In genomic region chr7:2904202-2904601, GRCh38 we compare ENCODE assay signal across 20 cellular contexts.
A peak's percentile ranks its signal among the peaks of the same experiment; 100 is the strongest.
DNase-seq lines count a peak whose midpoint lies in the region; ATAC-seq and TF ChIP-seq lines count a peak whose summit lies in the region.
"Had no signal": no experiment of that assay in that cellular context is flagged by ENCODE, and none has a peak within 500 bp of the region (broad histone marks: within the 10 kb centered on the region; RNA-seq: fewer than 3 reads in every experiment).

No MANE protein-coding gene starts in this region.

- H3K9me2 ChIP-seq in PC-9 (ENCODE audit: insufficient read depth), result no peaks in the 10 kb centered on the region

- no peak overlapping the region for H2AFZ ChIP-seq in PC-9

- H3K27ac Mint-ChIP-seq in CD8-positive, alpha-beta T cell, result peak overlapping the region; percentile 30
- H3K27ac Mint-ChIP-seq in activated CD4-positive, alpha-beta memory T cell treated with anti-CD3 and anti-CD28 coated beads for 36 hours, result peak overlapping the region; percentile 58
- peak overlapping the region; percentile 91 for H3K27ac Mint-ChIP-seq in nephron progenitor cell
- H3K27ac Mint-ChIP-seq in activated T-helper 2 cell treated with anti-CD3 and anti-CD28 coated beads, Interferon-gamma antibody, Interleukin-2, Interleukin-4, amounts not matched to agents 10 μg/mL and 5 μg/mL and 100 μg/mL, durations not matched to agents 14 hours and 24 hours and 36 hours, result no peak overlapping the region

- intact Hi-C loops in CD8-positive, alpha-beta T cell (cut with DNase I, micrococcal nuclease), result no loop called here
- intact Hi-C loops in activated CD4-positive, alpha-beta memory T cell treated with anti-CD3 and anti-CD28 coated beads for 36 hours (cut with micrococcal nuclease), result no loop called here
- intact Hi-C loops in PC-9 (cut with micrococcal nuclease; ENCODE audit: unreplicated experiment), result no loop called here
- intact Hi-C loops in activated T-helper 2 cell treated with anti-CD3 and anti-CD28 coated beads, Interferon-gamma antibody, Interleukin-2, Interleukin-4, amounts not matched to agents 10 μg/mL and 5 μg/mL and 100 μg/mL, durations not matched to agents 14 hours and 24 hours and 36 hours (cut with micrococcal nuclease), result no loop called here

- no peaks in the 10 kb centered on the region for H3K27me3 ChIP-seq in CD8-positive, alpha-beta T cell (ENCODE audit: insufficient read depth, low read length)
- no peaks in the 10 kb centered on the region for H3K27me3 ChIP-seq in PC-9 (ENCODE audit: insufficient read depth, low read depth)

- no TSS peak for BruUV-seq in PC-9 (replicated peaks; lab: Mats Ljungman, UMichigan)

- no peak for ATAC-seq in CD8-positive, alpha-beta T cell
- ATAC-seq in left lobe of liver, result no peak
- ATAC-seq: psoas muscle, SK-N-SH treated with all-trans-retinoic acid at 6 μM for 48 hours had no signal

- no peaks in the 10 kb centered on the region for H3K27me3 Mint-ChIP-seq in CD8-positive, alpha-beta T cell (ENCODE audit: low read depth)
- H3K27me3 Mint-ChIP-seq in activated CD4-positive, alpha-beta memory T cell treated with anti-CD3 and anti-CD28 coated beads for 36 hours, result no peaks in the 10 kb centered on the region
- H3K27me3 Mint-ChIP-seq in nephron progenitor cell (ENCODE audit: low read depth, poor library complexity), result peaks cover 3% of the 10 kb centered on the region
- no peaks in the 10 kb centered on the region for H3K27me3 Mint-ChIP-seq in activated T-helper 2 cell treated with anti-CD3 and anti-CD28 coated beads, Interferon-gamma antibody, Interleukin-2, Interleukin-4, amounts not matched to agents 10 μg/mL and 5 μg/mL and 100 μg/mL, durations not matched to agents 14 hours and 24 hours and 36 hours (ENCODE audit: low read depth)
- H3K27me3 Mint-ChIP-seq: activated CD4-positive, alpha-beta T cell treated with anti-CD3 and anti-CD28 coated beads, Interleukin-2, amount 10 ng/mL, durations not matched to agents 24 days and 14 days had no signal

- no peaks in the 10 kb centered on the region for H3K9me3 Mint-ChIP-seq in CD8-positive, alpha-beta T cell
- H3K9me3 Mint-ChIP-seq in activated CD4-positive, alpha-beta memory T cell treated with anti-CD3 and anti-CD28 coated beads for 36 hours, result peaks cover 10% of the 10 kb centered on the region
- no peaks in the 10 kb centered on the region for H3K9me3 Mint-ChIP-seq in nephron progenitor cell
- no peaks in the 10 kb centered on the region for H3K9me3 Mint-ChIP-seq in activated T-helper 2 cell treated with anti-CD3 and anti-CD28 coated beads, Interferon-gamma antibody, Interleukin-2, Interleukin-4, amounts not matched to agents 10 μg/mL and 5 μg/mL and 100 μg/mL, durations not matched to agents 14 hours and 24 hours and 36 hours
- H3K9me3 Mint-ChIP-seq: activated CD4-positive, alpha-beta T cell treated with anti-CD3 and anti-CD28 coated beads, Interleukin-2, amount 10 ng/mL, durations not matched to agents 24 days and 14 days had no signal

- H3K4me1 ChIP-seq in CD8-positive, alpha-beta T cell (ENCODE audit: insufficient read depth, low read length), result peaks cover 18% of the 10 kb centered on the region
- no peaks in the 10 kb centered on the region for H3K4me1 ChIP-seq in PC-9 (replicated peaks; ENCODE audit: insufficient read depth)
- H3K4me1 ChIP-seq: psoas muscle had no signal

- no peaks in the 10 kb centered on the region for H4K20me1 ChIP-seq in PC-9 (ENCODE audit: insufficient read depth)

- no peak overlapping the region for H3K27ac ChIP-seq in CD8-positive, alpha-beta T cell (ENCODE audit: low read depth, low read length)
- no peak overlapping the region for H3K27ac ChIP-seq in PC-9
- H3K27ac ChIP-seq: 22Rv1, esophagus squamous epithelium, psoas muscle, thoracic aorta had no signal

- no peak overlapping the region for H3K4me3 Mint-ChIP-seq in CD8-positive, alpha-beta T cell
- H3K4me3 Mint-ChIP-seq in activated CD4-positive, alpha-beta memory T cell treated with anti-CD3 and anti-CD28 coated beads for 36 hours, result no peak overlapping the region
- H3K4me3 Mint-ChIP-seq in nephron progenitor cell, result peak overlapping the region; percentile 30
- H3K4me3 Mint-ChIP-seq in activated T-helper 2 cell treated with anti-CD3 and anti-CD28 coated beads, Interferon-gamma antibody, Interleukin-2, Interleukin-4, amounts not matched to agents 10 μg/mL and 5 μg/mL and 100 μg/mL, durations not matched to agents 14 hours and 24 hours and 36 hours (ENCODE audit: low read depth), result no peak overlapping the region
- H3K4me3 Mint-ChIP-seq: activated CD4-positive, alpha-beta T cell treated with anti-CD3 and anti-CD28 coated beads, Interleukin-2, amount 10 ng/mL, durations not matched to agents 24 days and 14 days had no signal

- H3K4me1 Mint-ChIP-seq in CD8-positive, alpha-beta T cell (ENCODE audit: low read depth), result peaks cover 14% of the 10 kb centered on the region
- peaks cover 11% of the 10 kb centered on the region for H3K4me1 Mint-ChIP-seq in activated CD4-positive, alpha-beta memory T cell treated with anti-CD3 and anti-CD28 coated beads for 36 hours (ENCODE audit: low read depth)
- peaks cover 32% of the 10 kb centered on the region for H3K4me1 Mint-ChIP-seq in nephron progenitor cell
- H3K4me1 Mint-ChIP-seq in activated T-helper 2 cell treated with anti-CD3 and anti-CD28 coated beads, Interferon-gamma antibody, Interleukin-2, Interleukin-4, amounts not matched to agents 10 μg/mL and 5 μg/mL and 100 μg/mL, durations not matched to agents 14 hours and 24 hours and 36 hours (ENCODE audit: low read depth), result peaks cover 12% of the 10 kb centered on the region

- H3K4me2 ChIP-seq in PC-9, result no peak overlapping the region

- DNase-seq in NCI-H1417 (lab: John Stamatoyannopoulos, UW) (peak in 2 of 3 experiments; percentile 60 to 90), NCI-H1417 treated with DMSO at 0.1 percent for 48 hours (lab: John Stamatoyannopoulos, UW) (no peak), nephron progenitor cell (no peak), PC-9 (no peak), left lobe of liver (ENCODE audit: low spot score) (no peak)
- DNase-seq in CD8-positive, alpha-beta T cell, result no peak
- DNase-seq in activated CD4-positive, alpha-beta memory T cell treated with anti-CD3 and anti-CD28 coated beads for 36 hours, result no peak
- no peak for DNase-seq in activated T-helper 2 cell treated with anti-CD3 and anti-CD28 coated beads, Interferon-gamma antibody, Interleukin-2, Interleukin-4, amounts not matched to agents 10 μg/mL and 5 μg/mL and 100 μg/mL, durations not matched to agents 14 hours and 24 hours and 36 hours (ENCODE audit: low spot score)
- DNase-seq: amygdala; central memory CD4-positive, alpha-beta T cell; DMS79; effector CD4-positive, alpha-beta T cell; esophagus squamous epithelium; GOT3; NCI-H146; psoas muscle had no signal

- H3K9me3 ChIP-seq in CD8-positive, alpha-beta T cell (ENCODE audit: low read length), result no peaks in the 10 kb centered on the region
- no peaks in the 10 kb centered on the region for H3K9me3 ChIP-seq in PC-9 (ENCODE audit: insufficient read depth, low read depth)
- H3K9me3 ChIP-seq: esophagus squamous epithelium, psoas muscle, thoracic aorta had no signal

- H3K36me3 ChIP-seq in CD8-positive, alpha-beta T cell (ENCODE audit: insufficient read depth, low read length), result peaks cover 21% of the 10 kb centered on the region
- H3K36me3 ChIP-seq in PC-9 (ENCODE audit: low read depth), result no peaks in the 10 kb centered on the region
- H3K36me3 ChIP-seq: esophagus squamous epithelium, thoracic aorta had no signal

- H3K79me2 ChIP-seq in PC-9 (ENCODE audit: low read depth), result no peaks in the 10 kb centered on the region

- CTCF ChIA-PET in CD8-positive, alpha-beta T cell (lab: Charles Lee), result interaction anchor here (1.0 to 2.8 kb wide), 5 partner anchors 10 to 251 kb away, joined by 3 to 8 read pairs (median 4); no protein-coding TSS in a partner anchor
- CTCF ChIA-PET in activated CD4-positive, alpha-beta memory T cell treated with anti-CD3 and anti-CD28 coated beads for 36 hours (lab: Charles Lee), result interaction anchor here (1.1 kb wide), 1 partner anchor 38 kb away, joined by 3 read pairs; no protein-coding TSS in a partner anchor
- CTCF ChIA-PET in PC-9 (lab: Charles Lee), result no interaction called here

- TF ChIP-seq CTCF in CD8-positive, alpha-beta T cell (IDR thresholded peaks at IDR 0.05), result no peak
- TF ChIP-seq CTCF in nephron progenitor cell (IDR thresholded peaks at IDR 0.05) (no peak), PC-9 (conservative IDR thresholded peaks at IDR 0.05) (no peak)

- no peak overlapping the region for H3K4me3 ChIP-seq in CD8-positive, alpha-beta T cell (ENCODE audit: low read depth, low read length)
- H3K4me3 ChIP-seq in PC-9, result no peak overlapping the region
- H3K4me3 ChIP-seq: esophagus squamous epithelium, psoas muscle, thoracic aorta had no signal

- peaks cover 51% of the 10 kb centered on the region for H3K36me3 Mint-ChIP-seq in CD8-positive, alpha-beta T cell
- H3K36me3 Mint-ChIP-seq in activated CD4-positive, alpha-beta memory T cell treated with anti-CD3 and anti-CD28 coated beads for 36 hours, result peaks cover 51% of the 10 kb centered on the region
- no peaks in the 10 kb centered on the region for H3K36me3 Mint-ChIP-seq in nephron progenitor cell (ENCODE audit: low read depth)
- peaks cover 55% of the 10 kb centered on the region for H3K36me3 Mint-ChIP-seq in activated T-helper 2 cell treated with anti-CD3 and anti-CD28 coated beads, Interferon-gamma antibody, Interleukin-2, Interleukin-4, amounts not matched to agents 10 μg/mL and 5 μg/mL and 100 μg/mL, durations not matched to agents 14 hours and 24 hours and 36 hours (ENCODE audit: low read depth)

- H3F3A ChIP-seq in PC-9 (ENCODE audit: insufficient read depth, low read depth), result peaks cover 18% of the 10 kb centered on the region; the same call in 1 of the 2 replicates

- POLR2A ChIA-PET in CD8-positive, alpha-beta T cell (lab: Charles Lee), result interaction anchor here (0.8 kb wide), 1 partner anchor 95 kb away, joined by 5 read pairs; no protein-coding TSS in a partner anchor
- POLR2A ChIA-PET in activated CD4-positive, alpha-beta memory T cell treated with anti-CD3 and anti-CD28 coated beads for 36 hours (lab: Charles Lee), result no interaction called here
- POLR2A ChIA-PET in PC-9 (lab: Charles Lee; ENCODE audit: unreplicated experiment), result no interaction called here

Comparison
In these comparisons a context has a peak if more than half of its experiments do, and no peak if none do; other contexts are left out.
1. DNase-seq: peak in NCI-H1417 (2 of 3); none in NCI-H1417 treated with DMSO at 0.1 percent for 48 hours (single experiment), CD8-positive, alpha-beta T cell (0 of 7), activated CD4-positive, alpha-beta memory T cell treated with anti-CD3 and anti-CD28 coated beads for 36 hours (single experiment), nephron progenitor cell (single experiment), PC-9 (0 of 2), left lobe of liver (single experiment) and activated T-helper 2 cell treated with anti-CD3 and anti-CD28 coated beads, Interferon-gamma antibody, Interleukin-2, Interleukin-4, amounts not matched to agents 10 μg/mL and 5 μg/mL and 100 μg/mL, durations not matched to agents 14 hours and 24 hours and 36 hours (single experiment).